1 cellular context compared by ENCODE assay signal in genomic region chr14:104826197-104826857, GRCh38.
TF ChIP-seq lines count a peak whose summit lies in the region.

No MANE protein-coding gene starts in this region.

TF ChIP-seq in HEK293, 187 proteins besides CTCF, POLR2A, EP300 and RAD21 (continued from another document and continues in another):
- TF ChIP-seq PRDM6 (tag by site-specific recombination; IDR thresholded peaks at IDR 0.05) = no peak
- TF ChIP-seq PATZ1 (tag by site-specific recombination; IDR thresholded peaks at IDR 0.05) = peak; percentile 80
- TF ChIP-seq SCRT2 (tag by site-specific recombination; IDR thresholded peaks at IDR 0.05) = no peak
- TF ChIP-seq ZNF600 (tag by site-specific recombination; IDR thresholded peaks at IDR 0.05) = peak; percentile 88
- no peak for TF ChIP-seq ZNF169 (tag by site-specific recombination; IDR thresholded peaks at IDR 0.05)
- TF ChIP-seq ZNF621 (tag by site-specific recombination; IDR thresholded peaks at IDR 0.05) = no peak
- no peak for TF ChIP-seq ZNF473 (tag by site-specific recombination; IDR thresholded peaks at IDR 0.05)
- peak; percentile 33; the same call in 1 of the 2 replicates for TF ChIP-seq ZBTB11 (tag by site-specific recombination; conservative IDR thresholded peaks at IDR 0.05; ENCODE audit: low read depth)
- TF ChIP-seq TRIM28 (IDR thresholded peaks at IDR 0.05; ENCODE audit: borderline replicate concordance, low read length) = no peak
- TF ChIP-seq ZNF558 (tag by site-specific recombination; IDR thresholded peaks at IDR 0.05) = no peak
- TF ChIP-seq ATF2 (tag by site-specific recombination; IDR thresholded peaks at IDR 0.05; ENCODE audit: low read depth) = no peak
- TF ChIP-seq ZNF140 (tag by site-specific recombination; IDR thresholded peaks at IDR 0.05) = no peak
- peak; percentile 21; the same call in 1 of the 2 replicates for TF ChIP-seq ZNF768 (tag by site-specific recombination; IDR thresholded peaks at IDR 0.05)
- TF ChIP-seq ZNF37A (tag by site-specific recombination; IDR thresholded peaks at IDR 0.05) = no peak
- TF ChIP-seq ZNF350 (tag by site-specific recombination; IDR thresholded peaks at IDR 0.05) = no peak
- peak; percentile 78; the same call in 1 of the 2 replicates for TF ChIP-seq WT1 (tag by site-specific recombination; IDR thresholded peaks at IDR 0.05)
- TF ChIP-seq ZNF544 (tag by site-specific recombination; IDR thresholded peaks at IDR 0.05) = no peak
- no peak for TF ChIP-seq ZNF19 (tag by site-specific recombination; IDR thresholded peaks at IDR 0.05; ENCODE audit: low read depth)
- TF ChIP-seq ZNF580 (tag by site-specific recombination; IDR thresholded peaks at IDR 0.05) = no peak
- TF ChIP-seq REPIN1 (tag by site-specific recombination; IDR thresholded peaks at IDR 0.05; ENCODE audit: low read depth) = no peak
- no peak for TF ChIP-seq ZNF2 (tag by site-specific recombination; IDR thresholded peaks at IDR 0.05)
- TF ChIP-seq ZNF518A (tag by site-specific recombination; conservative IDR thresholded peaks at IDR 0.05; ENCODE audit: low read depth) = no peak
- no peak for TF ChIP-seq HOXC10 (CRISPR knock-in tag; IDR thresholded peaks at IDR 0.05)
- no peak for TF ChIP-seq ZSCAN4 (tag by site-specific recombination; IDR thresholded peaks at IDR 0.05)
- no peak for TF ChIP-seq RBAK (tag by site-specific recombination; IDR thresholded peaks at IDR 0.05)
- no peak for TF ChIP-seq BCL11B (tag by site-specific recombination; IDR thresholded peaks at IDR 0.05; ENCODE audit: low read depth)
- no peak for TF ChIP-seq ZNF701 (tag by site-specific recombination; IDR thresholded peaks at IDR 0.05)
- no peak for TF ChIP-seq ZNF366 (tag by site-specific recombination; conservative IDR thresholded peaks at IDR 0.05)
- TF ChIP-seq ZNF610 (tag by site-specific recombination; IDR thresholded peaks at IDR 0.05; ENCODE audit: borderline replicate concordance) = no peak
- TF ChIP-seq AEBP2 (tag by site-specific recombination; IDR thresholded peaks at IDR 0.05; ENCODE audit: borderline replicate concordance) = no peak
- TF ChIP-seq ZNF416 (tag by site-specific recombination; IDR thresholded peaks at IDR 0.05) = no peak
- no peak for TF ChIP-seq ZNF121 (tag by site-specific recombination; IDR thresholded peaks at IDR 0.05)
- TF ChIP-seq ZBTB10 (tag by site-specific recombination; IDR thresholded peaks at IDR 0.05) = peak; percentile 79
- peak; percentile 55; the same call in 1 of the 2 replicates for TF ChIP-seq ZBTB6 (tag by site-specific recombination; IDR thresholded peaks at IDR 0.05)
- no peak for TF ChIP-seq ZFP37 (tag by site-specific recombination; IDR thresholded peaks at IDR 0.05)
- TF ChIP-seq ZSCAN16 (tag by site-specific recombination; IDR thresholded peaks at IDR 0.05) = no peak
- TF ChIP-seq ZBTB20 (tag by site-specific recombination; IDR thresholded peaks at IDR 0.05) = peak; percentile 38; the same call in 1 of the 2 replicates
- no peak for TF ChIP-seq ZNF530 (tag by site-specific recombination; IDR thresholded peaks at IDR 0.05; ENCODE audit: low read depth)
- peak; percentile 80; the same call in 1 of the 2 replicates for TF ChIP-seq KLF8 (tag by site-specific recombination; IDR thresholded peaks at IDR 0.05)
- TF ChIP-seq ZNF132 (tag by site-specific recombination; IDR thresholded peaks at IDR 0.05; ENCODE audit: borderline replicate concordance) = no peak
- TF ChIP-seq YY2 (tag by site-specific recombination; IDR thresholded peaks at IDR 0.05) = no peak
